In genomic region chr2:78145395-78145996, GRCh38 we compare ENCODE assay signal across 1 cellular context.
TF ChIP-seq lines count a peak whose summit lies in the region.

No MANE protein-coding gene starts in this region.

TF ChIP-seq in H1, 55 proteins besides CTCF, POLR2A, EP300 and RAD21 (continued from another document):
- TF ChIP-seq SP2 (IDR thresholded peaks at IDR 0.05; ENCODE audit: low read length) (no peak), CREB1 (IDR thresholded peaks at IDR 0.05) (no peak)
